ENCODE assay signal across 8 cellular contexts in the genomic region with DNA sequence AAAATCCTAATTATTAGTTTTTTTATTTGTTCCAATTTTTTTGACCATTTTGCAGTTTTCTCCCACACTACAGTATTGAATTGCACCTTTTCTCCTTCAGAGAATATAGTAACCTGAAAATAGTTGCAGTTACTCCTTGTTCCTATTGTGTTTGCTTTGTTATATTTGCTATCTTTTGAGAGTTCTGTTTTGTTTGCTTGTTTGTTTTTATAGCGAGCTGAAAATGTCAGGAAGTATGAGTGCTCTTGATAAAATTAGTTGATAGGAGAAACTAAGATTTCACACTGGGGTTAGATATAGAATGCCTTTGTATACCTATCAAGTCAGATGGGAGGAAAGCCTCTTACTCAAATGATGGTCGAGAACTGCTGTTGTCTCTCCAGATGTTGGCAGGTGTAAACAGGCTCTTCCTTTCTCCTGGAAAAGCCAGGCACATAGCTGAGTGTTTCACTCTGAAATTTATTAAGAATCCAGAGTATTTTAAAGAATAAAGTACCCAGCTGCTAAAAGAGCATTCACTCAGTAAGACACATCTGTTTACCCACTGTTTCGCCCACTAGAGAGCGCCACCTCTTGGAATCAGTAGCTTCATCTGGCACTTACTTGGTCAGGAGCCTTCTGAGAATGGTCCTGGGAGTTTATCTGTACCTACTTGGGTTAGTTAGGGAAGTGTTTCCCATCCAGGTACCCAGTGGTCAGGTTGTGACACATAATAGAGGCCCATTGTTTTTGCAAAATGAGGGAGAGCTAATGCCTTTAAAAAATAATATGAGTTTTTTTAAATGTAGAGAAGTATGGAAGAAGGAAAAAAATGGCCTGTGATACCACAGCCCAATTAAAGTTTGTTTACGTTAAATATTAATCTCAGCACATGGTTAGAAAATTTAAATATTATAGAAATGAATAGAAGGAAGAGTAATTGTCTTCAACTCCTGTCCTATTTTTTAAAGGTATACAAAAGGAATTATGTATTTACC. TPM values are rescaled to one million over a fixed set of nuclear protein-coding genes. Genes with fewer than 3 reads are reported as not detected.
A peak's percentile ranks its signal among the peaks of the same experiment; 100 is the strongest.
DNase-seq lines count a peak whose midpoint lies in the region; ATAC-seq and TF ChIP-seq lines count a peak whose summit lies in the region.

No MANE protein-coding gene starts in this region.

- intact Hi-C loops in thyroid gland (cut with DNase I) = no loop called here

- H3K27ac ChIP-seq in thyroid gland = no peak overlapping the region

- no peak for TF ChIP-seq POLR2A in thyroid gland (IDR thresholded peaks at IDR 0.05)

- H3K36me3 ChIP-seq in thyroid gland = peaks cover 14 to 24% of the 10 kb centered on the region in 2 donors

- TF ChIP-seq CTCF in thyroid gland (IDR thresholded peaks at IDR 0.05) = peak in 3 of 6 experiments; percentile 14 to 44 (median 15)

- 68 to 78% methylated on average over 5 of the region's 5 CpGs for WGBS in thyroid gland, 2 donors

- H3K27me3 ChIP-seq in thyroid gland = no peaks in the 10 kb centered on the region

- ATAC-seq in GM19372 (IDR thresholded peaks at IDR 0.05; ENCODE audit: low read depth, unreplicated experiment) (peak; percentile 66), HG03442 (IDR thresholded peaks at IDR 0.05; ENCODE audit: unreplicated experiment) (peak; percentile 71)

- no peaks in the 10 kb centered on the region for H3K9me3 ChIP-seq in thyroid gland

- DNase-seq in NCI-H446 (lab: John Stamatoyannopoulos, UW) (peak; percentile 22 to 24), NCI-H446 treated with DMSO at 0.1 percent for 48 hours (lab: John Stamatoyannopoulos, UW) (no peak), SK-N-DZ (ENCODE audit: low spot score) (peak; percentile 30), globus pallidus (ENCODE audit: low spot score) (peak; percentile 51), thyroid gland (peak; percentile 27 to 39)
- no peak for DNase-seq in activated CD4-positive, CD25-positive, alpha-beta regulatory T cell treated with anti-CD3 and anti-CD28 coated beads, Interleukin-2, amount 50 U/mL, for 72 hours

- no peaks in the 10 kb centered on the region for H3K4me1 ChIP-seq in thyroid gland

- H3K4me3 ChIP-seq in thyroid gland (replicated peaks in 1 of 3) = no peak overlapping the region

RNA-seq across cellular contexts. Expression of a gene that starts 11.2 kb away (rescaled TPM):
- polyA plus RNA-seq in SK-N-DZ (2014; cell fraction: cytosol; rRNA removed) = 5.5 and 9.9 TPM in 2 replicates
- 5.6 and 12.0 TPM in 2 replicates for polyA plus RNA-seq in SK-N-DZ (2014; cell fraction: nucleus; rRNA removed)
- 10 to 100 TPM; 17.5 to 35.7 (median 22.1) TPM for total RNA-seq in thyroid gland

RNA-seq across cellular contexts. Expression of a gene that starts 14.1 kb away (rescaled TPM):
- not detected in 2 replicates for polyA plus RNA-seq in SK-N-DZ (2014; cell fraction: cytosol; rRNA removed)
- not detected in 2 replicates for polyA plus RNA-seq in SK-N-DZ (2014; cell fraction: nucleus; rRNA removed)
- under 1 TPM in 1 of 4 donors, not detected in 3; 0.78 TPM for total RNA-seq in thyroid gland

RNA-seq across cellular contexts. Expression of a gene that starts 51.1 kb away (rescaled TPM):
- polyA plus RNA-seq in SK-N-DZ (2014; cell fraction: cytosol; rRNA removed) = 0.06 and 0.09 TPM in 2 replicates
- 0.10 and 0.13 TPM in 2 replicates for polyA plus RNA-seq in SK-N-DZ (2014; cell fraction: nucleus; rRNA removed)
- 1 to 10 TPM; 1.2 to 3.5 (median 2.4) TPM for total RNA-seq in thyroid gland

Comparison
In these comparisons a context has a peak if more than half of its experiments do, and no peak if none do; other contexts are left out.
1. DNase-seq: peak in NCI-H446 (2 of 2), SK-N-DZ (single experiment), globus pallidus (single experiment) and thyroid gland (2 of 2); none in NCI-H446 treated with DMSO at 0.1 percent for 48 hours (single experiment) and activated CD4-positive, CD25-positive, alpha-beta regulatory T cell treated with anti-CD3 and anti-CD28 coated beads, Interleukin-2, amount 50 U/mL, for 72 hours (single experiment).